25 cellular contexts compared by ENCODE assay signal in the genomic region with DNA sequence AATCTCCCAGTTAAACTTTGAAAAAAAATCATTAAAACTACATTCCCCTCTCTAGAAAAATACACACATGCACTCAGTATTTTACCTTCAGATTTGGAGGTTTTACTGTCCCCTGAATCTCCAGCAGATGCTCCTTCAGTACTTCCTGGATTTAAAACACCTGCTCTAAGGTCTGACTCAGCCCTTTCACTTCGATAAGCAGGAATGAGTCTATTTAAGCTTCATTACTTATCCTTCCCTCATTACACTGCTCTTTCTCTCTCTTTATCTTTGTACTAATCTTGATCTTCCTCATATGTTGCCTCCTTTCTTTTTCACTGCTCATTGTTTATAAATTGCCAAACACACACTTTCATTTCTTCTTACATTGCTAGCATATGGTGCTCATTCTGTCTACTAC.
DNase-seq lines count a peak whose midpoint lies in the region; ATAC-seq, FAIRE-seq and TF ChIP-seq lines count a peak whose summit lies in the region.
"Had no signal": no experiment of that assay in that cellular context is flagged by ENCODE, and none has a peak within 500 bp of the region (broad histone marks: within the 10 kb centered on the region; RNA-seq: fewer than 3 reads in every experiment).

No MANE protein-coding gene starts in this region.

- H3K36me3 Mint-ChIP-seq in T-cell, result no peaks in the 10 kb centered on the region
- H3K36me3 Mint-ChIP-seq: memory B cell had no signal

- peaks cover 0 to 7% of the 10 kb centered on the region in 2 donors for H3K27me3 Mint-ChIP-seq in T-cell
- H3K27me3 Mint-ChIP-seq: activated CD4-positive, alpha-beta memory T cell treated with anti-CD3 and anti-CD28 coated beads, Interleukin-2, amount 10 ng/mL, durations not matched to agents 7 days and 5 days had no signal

- peaks cover 0 to 4% (median 0%) of the 10 kb centered on the region in 4 donors for H3K9me3 ChIP-seq in sigmoid colon
- H3K9me3 ChIP-seq: transverse colon had no signal

- H3K27me3 ChIP-seq in sigmoid colon, result no peaks in the 10 kb centered on the region
- H3K27me3 ChIP-seq: dorsolateral prefrontal cortex, transverse colon had no signal

- TF ChIP-seq CTCF in D721Med (IDR thresholded peaks at IDR 0.05; ENCODE audit: insufficient read depth, missing control alignments), result no peak
- TF ChIP-seq CTCF in sigmoid colon (IDR thresholded peaks at IDR 0.05), result no peak

- H3K4me1 ChIP-seq in sigmoid colon, result no peaks in the 10 kb centered on the region
- H3K4me1 ChIP-seq: parathyroid adenoma, transverse colon had no signal

- 0 to 29% methylated on average over 1 of the region's 1 CpG for WGBS in sigmoid colon, 2 donors

- H3K9me3 Mint-ChIP-seq in T-cell, result peaks cover 2 to 14% (median 8%) of the 10 kb centered on the region in 3 donors

- FAIRE-seq in D721Med (lab: Jason Lieb, UNC), result peak; percentile 81
- FAIRE-seq: HepG2 had no signal

- H3K4me1 Mint-ChIP-seq in T-cell, result no peaks in the 10 kb centered on the region
- H3K4me1 Mint-ChIP-seq: activated CD4-positive, alpha-beta memory T cell treated with anti-CD3 and anti-CD28 coated beads, Interleukin-2, amount 10 ng/mL, durations not matched to agents 7 days and 5 days; memory B cell; naive thymus-derived CD4-positive, alpha-beta T cell had no signal

- intact Hi-C loops in sigmoid colon (cut with DNase I), result no loop called here

- POLR2A ChIA-PET in T-cell (lab: Charles Lee), result no interaction called here

- DNase-seq in D721Med (ENCODE audit: insufficient read length, low spot score) (no peak), NCI-H82 treated with DMSO at 0.1 percent for 48 hours (lab: John Stamatoyannopoulos, UW; ENCODE audit: unreplicated experiment) (peak; percentile 55), sigmoid colon (no peak), NCI-H128 (lab: John Stamatoyannopoulos, UW; ENCODE audit: unreplicated experiment) (no peak), UCSD-AML1 (lab: John Stamatoyannopoulos, UW; ENCODE audit: unreplicated experiment) (no peak), T-cell (no peak)
- DNase-seq: activated CD4-positive, alpha-beta memory T cell treated with anti-CD3 and anti-CD28 coated beads, Interleukin-2, amount 10 ng/mL, durations not matched to agents 7 days and 5 days; activated CD4-positive, CD25-positive, alpha-beta regulatory T cell; activated naive CD4-positive, alpha-beta T cell; activated T-cell treated with anti-CD3 and anti-CD28 coated beads, Interleukin-2, amount 50 U/mL, for 1 hour; anterior cingulate cortex; central memory CD4-positive, alpha-beta T cell; dorsolateral prefrontal cortex; HFFc6; naive thymus-derived CD4-positive, alpha-beta T cell; NCI-H187 treated with DMSO at 0.1 percent for 48 hours; stimulated activated CD4-positive, alpha-beta T cell treated with anti-CD3 and anti-CD28 coated beads, Interleukin-2, amount 100 ng/mL, for 24 hours; stimulated activated naive CD8-positive, alpha-beta T cell treated with anti-CD3 and anti-CD28 coated beads, Interleukin-15, Interleukin-2, amounts not matched to agents 100 U/mL and 50 U/mL, for 24 hours; transverse colon had no signal

- TF ChIP-seq POLR2A in sigmoid colon (IDR thresholded peaks at IDR 0.05), result no peak

- H3K36me3 ChIP-seq in sigmoid colon, result no peaks in the 10 kb centered on the region
- H3K36me3 ChIP-seq: transverse colon had no signal

- no peak overlapping the region for H3K4me3 Mint-ChIP-seq in T-cell
- H3K4me3 Mint-ChIP-seq: activated CD4-positive, alpha-beta memory T cell treated with anti-CD3 and anti-CD28 coated beads, Interleukin-2, amount 10 ng/mL, durations not matched to agents 7 days and 5 days; HFFc6; memory B cell; naive thymus-derived CD4-positive, alpha-beta T cell had no signal

- no peak for TF ChIP-seq EP300 in sigmoid colon (IDR thresholded peaks at IDR 0.05)

- ATAC-seq in GM18502 (IDR thresholded peaks at IDR 0.05; ENCODE audit: poor library complexity, unreplicated experiment) (peak; percentile 46), HG02885 (IDR thresholded peaks at IDR 0.05; ENCODE audit: poor library complexity, unreplicated experiment) (peak; percentile 41), T-cell (replicated peaks in 1 of 4) (no peak)
- ATAC-seq: HepG2; naive thymus-derived CD4-positive, alpha-beta T cell; stimulated activated naive CD8-positive, alpha-beta T cell treated with anti-CD3 and anti-CD28 coated beads, Interleukin-15, Interleukin-2, amounts not matched to agents 100 U/mL and 50 U/mL, for 24 hours had no signal

- CTCF ChIA-PET in T-cell (lab: Charles Lee), result no interaction called here

- no peak overlapping the region for H3K27ac Mint-ChIP-seq in T-cell
- H3K27ac Mint-ChIP-seq: activated CD4-positive, alpha-beta memory T cell treated with anti-CD3 and anti-CD28 coated beads, Interleukin-2, amount 10 ng/mL, durations not matched to agents 7 days and 5 days; HFFc6; memory B cell; naive thymus-derived CD4-positive, alpha-beta T cell had no signal

- no peak overlapping the region for H3K27ac ChIP-seq in sigmoid colon
- H3K27ac ChIP-seq: dorsolateral prefrontal cortex, epithelial cell of prostate, parathyroid adenoma, transverse colon had no signal

- H3K4me3 ChIP-seq in sigmoid colon, result no peak overlapping the region
- H3K4me3 ChIP-seq: dorsolateral prefrontal cortex, transverse colon had no signal

Comparison
In these comparisons a context has a peak if more than half of its experiments do, and no peak if none do; other contexts are left out.
1. ATAC-seq: peak in GM18502 (single experiment) and HG02885 (single experiment); none in T-cell (0 of 4).